Comparison of ENCODE assay signal across 26 cellular contexts in the genomic region with DNA sequence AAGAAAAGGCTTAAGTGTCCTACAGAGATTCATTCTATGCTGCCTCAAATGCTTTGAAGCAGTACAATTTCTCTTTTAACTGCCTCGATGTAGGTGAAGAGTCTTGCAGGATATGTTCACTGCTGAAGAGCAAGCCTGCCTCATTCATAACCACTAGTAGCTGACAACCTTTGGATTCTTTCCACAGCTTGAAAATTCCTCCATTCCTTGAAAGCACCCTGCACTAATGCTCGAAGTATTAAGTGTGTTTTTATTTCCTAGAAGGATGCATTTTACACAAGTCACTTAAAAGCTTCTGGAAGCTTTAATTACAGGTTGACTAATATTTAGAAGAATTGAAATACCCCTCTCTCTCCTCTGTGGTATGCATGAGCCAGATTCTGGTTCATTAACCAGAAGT.
DNase-seq lines count a peak whose midpoint lies in the region; ATAC-seq and TF ChIP-seq lines count a peak whose summit lies in the region.
"Had no signal": no experiment of that assay in that cellular context is flagged by ENCODE, and none has a peak within 500 bp of the region (broad histone marks: within the 10 kb centered on the region; RNA-seq: fewer than 3 reads in every experiment).

No MANE protein-coding gene starts in this region.

- no peaks in the 10 kb centered on the region for H3K9me2 ChIP-seq in GM23338 (ENCODE audit: insufficient read depth)

- ATAC-seq in SK-N-SH treated with all-trans-retinoic acid at 6 μM for 48 hours (peak; percentile 68), HG03571 (IDR thresholded peaks at IDR 0.05; ENCODE audit: unreplicated experiment) (no peak), GM23338 (no peak)
- ATAC-seq: activated CD8-positive, alpha-beta T cell treated with anti-CD3 and anti-CD28 coated beads, Interleukin-2, amount 10 ng/mL, durations not matched to agents 7 days and 5 days; foreskin keratinocyte; heart right ventricle; left cardiac atrium; stimulated activated naive B cell treated with anti-CD40 and anti-IgM and Interleukin-4, amounts not matched to agents 10 μg/mL and 1 μg/mL and 100 μg/mL, for 72 hours had no signal

- H3K36me3 ChIP-seq in GM23338 (ENCODE audit: insufficient read depth): no peaks in the 10 kb centered on the region
- H3K36me3 ChIP-seq: heart right ventricle, sigmoid colon, suprapubic skin had no signal

- H4K20me1 ChIP-seq in GM23338 (replicated peaks; ENCODE audit: insufficient read depth): no peaks in the 10 kb centered on the region

- TF ChIP-seq CTCF in epithelial cell of proximal tubule (conservative IDR thresholded peaks at IDR 0.05; ENCODE audit: low read depth, low read length) (no peak), retinal pigment epithelial cell (conservative IDR thresholded peaks at IDR 0.05; ENCODE audit: low read depth, low read length) (no peak), GM23338 (conservative IDR thresholded peaks at IDR 0.05; ENCODE audit: low read depth in 2 of 2) (no peak)

- H3K4me3 ChIP-seq in epithelial cell of proximal tubule (ENCODE audit: low read depth, low read length): no peak overlapping the region
- no peak overlapping the region for H3K4me3 ChIP-seq in retinal pigment epithelial cell (ENCODE audit: low read length)
- H3K4me3 ChIP-seq in GM23338: no peak overlapping the region
- H3K4me3 ChIP-seq: heart right ventricle, sigmoid colon, suprapubic skin had no signal

- H3K27ac ChIP-seq in GM23338 (ENCODE audit: low read depth): no peak overlapping the region
- H3K27ac ChIP-seq: C4-2B, epithelial cell of prostate, foreskin keratinocyte, heart right ventricle, sigmoid colon, suprapubic skin had no signal

- no peak overlapping the region for H3K27ac Mint-ChIP-seq in GM23338
- H3K27ac Mint-ChIP-seq: activated CD8-positive, alpha-beta T cell treated with anti-CD3 and anti-CD28 coated beads, Interleukin-2, amount 10 ng/mL, durations not matched to agents 7 days and 5 days; activated naive CD8-positive, alpha-beta T cell treated with anti-CD3 and anti-CD28 coated beads, Interleukin-2, amount 10 ng/mL, durations not matched to agents 7 days and 5 days; stimulated activated naive B cell treated with anti-CD40 and anti-IgM and Interleukin-4, amounts not matched to agents 10 μg/mL and 1 μg/mL and 100 μg/mL, for 72 hours; T-helper 1 cell treated with Interleukin-12 subunit alpha and Interleukin-12 subunit beta and Interleukin-4 antibody, amounts not matched to agents 30 μg/mL and 1 μg/mL, for 36 hours had no signal

- no peak overlapping the region for H3K4me2 ChIP-seq in GM23338

- no peaks in the 10 kb centered on the region for H3K36me3 Mint-ChIP-seq in GM23338 (ENCODE audit: low read depth)
- H3K36me3 Mint-ChIP-seq: activated naive CD8-positive, alpha-beta T cell treated with anti-CD3 and anti-CD28 coated beads, Interleukin-2, amount 10 ng/mL, durations not matched to agents 7 days and 5 days; stimulated activated naive B cell treated with anti-CD40 and anti-IgM and Interleukin-4, amounts not matched to agents 10 μg/mL and 1 μg/mL and 100 μg/mL, for 72 hours had no signal

- peaks cover 7% of the 10 kb centered on the region; the same call in 2 of the 3 replicates for H3K4me1 Mint-ChIP-seq in GM23338
- H3K4me1 Mint-ChIP-seq: activated naive CD8-positive, alpha-beta T cell treated with anti-CD3 and anti-CD28 coated beads, Interleukin-2, amount 10 ng/mL, durations not matched to agents 7 days and 5 days; stimulated activated naive B cell treated with anti-CD40 and anti-IgM and Interleukin-4, amounts not matched to agents 10 μg/mL and 1 μg/mL and 100 μg/mL, for 72 hours had no signal

- H3K27me3 Mint-ChIP-seq in GM23338 (ENCODE audit: insufficient read depth, low read depth, poor library complexity): no peaks in the 10 kb centered on the region
- H3K27me3 Mint-ChIP-seq: activated naive CD8-positive, alpha-beta T cell treated with anti-CD3 and anti-CD28 coated beads, Interleukin-2, amount 10 ng/mL, durations not matched to agents 7 days and 5 days; stimulated activated naive B cell treated with anti-CD40 and anti-IgM and Interleukin-4, amounts not matched to agents 10 μg/mL and 1 μg/mL and 100 μg/mL, for 72 hours had no signal

- no peaks in the 10 kb centered on the region for H3K79me2 ChIP-seq in GM23338 (replicated peaks; ENCODE audit: insufficient read depth)

- H3K4me3 Mint-ChIP-seq in GM23338: no peak overlapping the region
- H3K4me3 Mint-ChIP-seq: activated CD8-positive, alpha-beta T cell treated with anti-CD3 and anti-CD28 coated beads, Interleukin-2, amount 10 ng/mL, durations not matched to agents 7 days and 5 days; activated naive CD8-positive, alpha-beta T cell treated with anti-CD3 and anti-CD28 coated beads, Interleukin-2, amount 10 ng/mL, durations not matched to agents 7 days and 5 days; stimulated activated naive B cell treated with anti-CD40 and anti-IgM and Interleukin-4, amounts not matched to agents 10 μg/mL and 1 μg/mL and 100 μg/mL, for 72 hours; T-helper 1 cell treated with Interleukin-12 subunit alpha and Interleukin-12 subunit beta and Interleukin-4 antibody, amounts not matched to agents 30 μg/mL and 1 μg/mL, for 36 hours had no signal

- H3F3A ChIP-seq in GM23338 (replicated peaks; ENCODE audit: low read depth): no peaks in the 10 kb centered on the region

- H3K27me3 ChIP-seq in GM23338 (ENCODE audit: insufficient read depth): no peaks in the 10 kb centered on the region
- H3K27me3 ChIP-seq: foreskin keratinocyte, heart right ventricle, sigmoid colon, suprapubic skin had no signal

- no peaks in the 10 kb centered on the region for H3K9me3 Mint-ChIP-seq in GM23338

- H3K4me1 ChIP-seq in GM23338 (ENCODE audit: insufficient read depth): no peaks in the 10 kb centered on the region; the same call in 1 of the 2 replicates
- H3K4me1 ChIP-seq: foreskin keratinocyte, heart right ventricle, sigmoid colon, suprapubic skin had no signal

- peak; percentile 11 for DNase-seq in GM03348 (ENCODE audit: low spot score)
- DNase-seq in epithelial cell of proximal tubule (ENCODE audit: low read depth): peak; percentile 27
- DNase-seq in retinal pigment epithelial cell (ENCODE audit: low read depth): peak; percentile 34
- no peak for DNase-seq in NCI-H1930 (lab: John Stamatoyannopoulos, UW)
- DNase-seq in activated T-cell treated with anti-CD3 and anti-CD28 coated beads for 4 hours: no peak
- no peak for DNase-seq in GM23338 (ENCODE audit: low spot score)
- DNase-seq: activated CD8-positive, alpha-beta T cell treated with anti-CD3 and anti-CD28 coated beads, Interleukin-2, amount 10 ng/mL, durations not matched to agents 7 days and 5 days; activated effector memory CD4-positive, alpha-beta T cell treated with Interleukin-2 at 50 U/mL for 16 hours; activated naive CD8-positive, alpha-beta T cell treated with anti-CD3 and anti-CD28 coated beads, Interleukin-2, amount 10 ng/mL, durations not matched to agents 7 days and 5 days; DND-41; heart right ventricle; left cardiac atrium; NCI-H1105 treated with DMSO at 0.1 percent for 48 hours; NCI-H2029; NCI-H774; RPMI8226; sigmoid colon; stimulated activated CD4-positive, alpha-beta T cell treated with anti-CD3 and anti-CD28 coated beads, Interleukin-15, amount 100 ng/mL, for 24 hours; stimulated activated naive B cell treated with anti-CD40 and anti-IgM and Interleukin-4, amounts not matched to agents 10 μg/mL and 1 μg/mL and 100 μg/mL, for 72 hours had no signal

- no peak overlapping the region for H2AFZ ChIP-seq in GM23338

TF ChIP-seq in SK-N-SH treated with all-trans-retinoic acid at 6 μM for 48 hours, 23 proteins besides CTCF, POLR2A, EP300 and RAD21 (continues in another document):
- no peak for TF ChIP-seq TSHZ2 (CRISPR knock-in tag; IDR thresholded peaks at IDR 0.05)

TF ChIP-seq in GM23338, 12 proteins besides CTCF, POLR2A, EP300 and RAD21 (continues in another document):
- TF ChIP-seq STAT1 (IDR thresholded peaks at IDR 0.05; ENCODE audit: unreplicated experiment): no peak
- no peak for TF ChIP-seq NANOG (IDR thresholded peaks at IDR 0.05; ENCODE audit: borderline replicate concordance)
- TF ChIP-seq REST (IDR thresholded peaks at IDR 0.05; ENCODE audit: unreplicated experiment): no peak
- no peak for TF ChIP-seq EZH2 (IDR thresholded peaks at IDR 0.05; ENCODE audit: low read depth, unreplicated experiment)

Comparison
In these comparisons a context has a peak if more than half of its experiments do, and no peak if none do; other contexts are left out.
1. DNase-seq: peak in GM03348 (single experiment), epithelial cell of proximal tubule (single experiment) and retinal pigment epithelial cell (single experiment); none in NCI-H1930 (0 of 2), activated T-cell treated with anti-CD3 and anti-CD28 coated beads for 4 hours (single experiment) and GM23338 (single experiment).